In genomic region chr5:58239731-58240130, GRCh38 we compare ENCODE assay signal across 26 cellular contexts.
DNase-seq lines count a peak whose midpoint lies in the region; ATAC-seq and TF ChIP-seq lines count a peak whose summit lies in the region.
"Had no signal": no experiment of that assay in that cellular context is flagged by ENCODE, and none has a peak within 500 bp of the region (broad histone marks: within the 10 kb centered on the region; RNA-seq: fewer than 3 reads in every experiment).

No MANE protein-coding gene starts in this region.

- no peaks in the 10 kb centered on the region for H3K9me3 ChIP-seq in SK-N-SH
- no peaks in the 10 kb centered on the region for H3K9me3 ChIP-seq in neuronal stem cell (replicated peaks in 1 of 2; ENCODE audit: control insufficient read depth in 2 of 2, insufficient read depth in 1 of 2, low read depth in 1 of 2, low read length in 2 of 2)
- H3K9me3 ChIP-seq: BE2C, gastrocnemius medialis had no signal

- peaks cover 0 to 9% of the 10 kb centered on the region in 2 experiments; a peak in 1 of 4 replicates for H3K4me1 ChIP-seq in SK-N-SH (ENCODE audit: control insufficient read depth in 1 of 2, insufficient read depth in 2 of 2, low read depth in 1 of 2, low read length in 1 of 2)
- H3K4me1 ChIP-seq in neuronal stem cell (ENCODE audit: control insufficient read depth in 2 of 2, insufficient read depth in 1 of 2, low read depth in 1 of 2, low read length in 2 of 2) = peaks cover 0 to 7% of the 10 kb centered on the region in 2 donors

- no peak overlapping the region for H2BK15ac ChIP-seq in neuronal stem cell (ENCODE audit: low read length)

- no peak overlapping the region for H3K4ac ChIP-seq in neuronal stem cell (ENCODE audit: low read length)

- H3F3A ChIP-seq in SK-N-SH (replicated peaks; ENCODE audit: insufficient read depth) = peaks cover 13% of the 10 kb centered on the region

- no peak for TF ChIP-seq CTCF in SK-N-SH (IDR thresholded peaks at IDR 0.05)
- TF ChIP-seq CTCF in choroid plexus epithelial cell (conservative IDR thresholded peaks at IDR 0.05; ENCODE audit: low read depth, low read length) = no peak
- no peak for TF ChIP-seq CTCF in progenitor cell of endocrine pancreas (IDR thresholded peaks at IDR 0.05; ENCODE audit: unreplicated experiment)
- TF ChIP-seq CTCF in osteocyte (IDR thresholded peaks at IDR 0.05) = no peak

- POLR2A ChIA-PET in SK-N-SH (lab: Yijun Ruan, JAX) = no interaction called here
- POLR2A ChIA-PET in activated CD4-positive, alpha-beta memory T cell treated with anti-CD3 and anti-CD28 coated beads, Interleukin-2, amount 10 ng/mL, durations not matched to agents 7 days and 5 days (lab: Charles Lee) = no interaction called here

- no peaks in the 10 kb centered on the region for H3K79me1 ChIP-seq in neuronal stem cell (ENCODE audit: low read depth, low read length)

- no peaks in the 10 kb centered on the region for H4K20me1 ChIP-seq in SK-N-SH (ENCODE audit: insufficient read depth)

- no peak for TF ChIP-seq RAD21 in SK-N-SH (IDR thresholded peaks at IDR 0.05; ENCODE audit: low read length)

- H3K4me3 ChIP-seq in SK-N-SH (ENCODE audit: low read depth in 2 of 2, low read length in 1 of 2) (no peak overlapping the region), choroid plexus epithelial cell (ENCODE audit: low read depth, low read length) (no peak overlapping the region), neuronal stem cell (ENCODE audit: low read length in 2 of 2) (no peak overlapping the region)
- H3K4me3 ChIP-seq: cardiac muscle cell, gastrocnemius medialis, hepatocyte had no signal

- no peak overlapping the region for H3K14ac ChIP-seq in neuronal stem cell (ENCODE audit: low read length)

- no peak overlapping the region for H4K8ac ChIP-seq in neuronal stem cell (ENCODE audit: low read depth, low read length)

- H3K18ac ChIP-seq in neuronal stem cell (ENCODE audit: low read length) = no peak overlapping the region

- H4K91ac ChIP-seq in neuronal stem cell (ENCODE audit: low read depth, low read length, poor library complexity) = no peak overlapping the region

- no peak overlapping the region for H3K9ac ChIP-seq in SK-N-SH
- no peak overlapping the region for H3K9ac ChIP-seq in neuronal stem cell (ENCODE audit: low read depth, low read length, poor library complexity)

- H3K9me2 ChIP-seq in SK-N-SH = no peaks in the 10 kb centered on the region

- H3K27ac Mint-ChIP-seq in progenitor cell of endocrine pancreas = peak overlapping the region; percentile 33
- no peak overlapping the region for H3K27ac Mint-ChIP-seq in activated CD4-positive, alpha-beta memory T cell treated with anti-CD3 and anti-CD28 coated beads, Interleukin-2, amount 10 ng/mL, durations not matched to agents 7 days and 5 days
- H3K27ac Mint-ChIP-seq in osteocyte (ENCODE audit: unreplicated experiment) = no peak overlapping the region
- H3K27ac Mint-ChIP-seq: activated B cell treated with CpG ODN at 0.5 μM for 24 hours; activated naive CD4-positive, alpha-beta T cell treated with anti-CD3 and anti-CD28 coated beads, Interleukin-2, amount 10 ng/mL, durations not matched to agents 7 days and 5 days; activated T-helper 1 cell treated with anti-CD3 and anti-CD28 coated beads, Interleukin-12 subunit alpha, Interleukin-12 subunit beta, Interleukin-2, Interleukin-4 antibody, amounts not matched to agents 30 ng/mL and 10 ng/mL and 1 ng/mL, durations not matched to agents 14 hours and 24 hours and 36 hours; endodermal cell; IgD-negative memory B cell; naive thymus-derived CD8-positive, alpha-beta T cell; stimulated activated naive CD8-positive, alpha-beta T cell treated with anti-CD3 and anti-CD28 coated beads, Interleukin-15, amount 100 ng/mL, for 72 hours had no signal

- H3K27ac ChIP-seq in SK-N-SH (ENCODE audit: low read depth in 2 of 2, low read length in 1 of 2) (peak overlapping the region in 1 of 2 experiments; percentile 52; a peak in 3 of 4 replicates), neuronal stem cell (replicated peaks; ENCODE audit: low read length) (no peak overlapping the region)
- H3K27ac ChIP-seq: cardiac muscle cell, hepatocyte had no signal

- CTCF ChIA-PET in SK-N-SH (lab: Yijun Ruan, JAX) = no interaction called here
- CTCF ChIA-PET in activated CD4-positive, alpha-beta memory T cell treated with anti-CD3 and anti-CD28 coated beads, Interleukin-2, amount 10 ng/mL, durations not matched to agents 7 days and 5 days (lab: Charles Lee) = no interaction called here

- no peaks in the 10 kb centered on the region for H3K79me2 ChIP-seq in SK-N-SH (ENCODE audit: insufficient read depth)
- H3K79me2 ChIP-seq: hepatocyte had no signal

- H3K27me3 ChIP-seq in SK-N-SH (ENCODE audit: insufficient read depth) (no peaks in the 10 kb centered on the region), neuronal stem cell (ENCODE audit: control insufficient read depth in 3 of 3, insufficient read depth in 3 of 3, low read depth in 1 of 3, low read length in 3 of 3) (no peaks in the 10 kb centered on the region)
- H3K27me3 ChIP-seq: BE2C, cardiac muscle cell, gastrocnemius medialis, hepatocyte had no signal

- WGBS in SK-N-SH (ENCODE audit: low lambda C conversion rate) = 91% methylated on average over 3 of the region's 3 CpGs
- no CpG with 5 or more reads among the region's 3 CpGs for WGBS in neuronal stem cell (ENCODE audit: extremely low coverage in 2 of 2, insufficient read length in 2 of 2, insufficient replicate concordance in 1 of 2), 2 donors

- H3K4me1 Mint-ChIP-seq in progenitor cell of endocrine pancreas (ENCODE audit: low read depth) (peaks cover 22% of the 10 kb centered on the region), osteocyte (ENCODE audit: unreplicated experiment) (peaks cover 15% of the 10 kb centered on the region)
- H3K4me1 Mint-ChIP-seq in activated CD4-positive, alpha-beta memory T cell treated with anti-CD3 and anti-CD28 coated beads, Interleukin-2, amount 10 ng/mL, durations not matched to agents 7 days and 5 days = no peaks in the 10 kb centered on the region
- H3K4me1 Mint-ChIP-seq: activated naive CD4-positive, alpha-beta T cell treated with anti-CD3 and anti-CD28 coated beads, Interleukin-2, amount 10 ng/mL, durations not matched to agents 7 days and 5 days; IgD-negative memory B cell; stimulated activated naive CD8-positive, alpha-beta T cell treated with anti-CD3 and anti-CD28 coated beads, Interleukin-15, amount 100 ng/mL, for 72 hours had no signal

- no peak overlapping the region for H2AK5ac ChIP-seq in neuronal stem cell (ENCODE audit: low read depth, low read length)

- no peak overlapping the region for H2BK120ac ChIP-seq in neuronal stem cell (ENCODE audit: low read depth, low read length)

- no peak overlapping the region for H2AFZ ChIP-seq in SK-N-SH (ENCODE audit: low read depth)
- H2AFZ ChIP-seq in neuronal stem cell (ENCODE audit: low read length) = no peak overlapping the region
- H2AFZ ChIP-seq: hepatocyte had no signal

- H3K36me3 ChIP-seq in SK-N-SH (replicated peaks in 1 of 2; ENCODE audit: control insufficient read depth in 1 of 2, insufficient read depth in 2 of 2, low read length in 1 of 2) = no peaks in the 10 kb centered on the region
- H3K36me3 ChIP-seq in neuronal stem cell (replicated peaks in 1 of 2; ENCODE audit: control insufficient read depth in 2 of 2, insufficient read depth in 2 of 2, low read length in 2 of 2) = no peaks in the 10 kb centered on the region
- H3K36me3 ChIP-seq: BE2C, cardiac muscle cell, gastrocnemius medialis had no signal

- no peaks in the 10 kb centered on the region for H3K36me3 Mint-ChIP-seq in progenitor cell of endocrine pancreas (ENCODE audit: insufficient read depth)
- H3K36me3 Mint-ChIP-seq in activated CD4-positive, alpha-beta memory T cell treated with anti-CD3 and anti-CD28 coated beads, Interleukin-2, amount 10 ng/mL, durations not matched to agents 7 days and 5 days (ENCODE audit: low read depth) = no peaks in the 10 kb centered on the region
- no peaks in the 10 kb centered on the region for H3K36me3 Mint-ChIP-seq in osteocyte (ENCODE audit: unreplicated experiment)
- H3K36me3 Mint-ChIP-seq: activated naive CD4-positive, alpha-beta T cell treated with anti-CD3 and anti-CD28 coated beads, Interleukin-2, amount 10 ng/mL, durations not matched to agents 7 days and 5 days; IgD-negative memory B cell; naive thymus-derived CD8-positive, alpha-beta T cell had no signal

- H2BK5ac ChIP-seq in neuronal stem cell (ENCODE audit: low read length) = no peak overlapping the region

- ATAC-seq in SK-N-SH treated with all-trans-retinoic acid at 6 μM for 48 hours = no peak
- ATAC-seq: gastrocnemius medialis; naive thymus-derived CD8-positive, alpha-beta T cell; stimulated activated naive CD8-positive, alpha-beta T cell treated with anti-CD3 and anti-CD28 coated beads, Interleukin-15, amount 100 ng/mL, for 72 hours had no signal

- no peak overlapping the region for H3K23ac ChIP-seq in neuronal stem cell (ENCODE audit: low read depth, low read length, poor library complexity)

- H3K27me3 Mint-ChIP-seq in progenitor cell of endocrine pancreas (no peaks in the 10 kb centered on the region), osteocyte (ENCODE audit: unreplicated experiment) (no peaks in the 10 kb centered on the region)
- no peaks in the 10 kb centered on the region for H3K27me3 Mint-ChIP-seq in activated CD4-positive, alpha-beta memory T cell treated with anti-CD3 and anti-CD28 coated beads, Interleukin-2, amount 10 ng/mL, durations not matched to agents 7 days and 5 days
- H3K27me3 Mint-ChIP-seq: activated B cell treated with CpG ODN at 0.5 μM for 24 hours; activated naive CD4-positive, alpha-beta T cell treated with anti-CD3 and anti-CD28 coated beads, Interleukin-2, amount 10 ng/mL, durations not matched to agents 7 days and 5 days; IgD-negative memory B cell had no signal

- H3K9me3 Mint-ChIP-seq in progenitor cell of endocrine pancreas (ENCODE audit: low read depth) (peaks cover 3% of the 10 kb centered on the region), osteocyte (ENCODE audit: unreplicated experiment) (no peaks in the 10 kb centered on the region)
- no peaks in the 10 kb centered on the region for H3K9me3 Mint-ChIP-seq in activated CD4-positive, alpha-beta memory T cell treated with anti-CD3 and anti-CD28 coated beads, Interleukin-2, amount 10 ng/mL, durations not matched to agents 7 days and 5 days
- H3K9me3 Mint-ChIP-seq: activated B cell treated with CpG ODN at 0.5 μM for 24 hours; activated naive CD4-positive, alpha-beta T cell treated with anti-CD3 and anti-CD28 coated beads, Interleukin-2, amount 10 ng/mL, durations not matched to agents 7 days and 5 days; activated T-helper 1 cell treated with anti-CD3 and anti-CD28 coated beads, Interleukin-12 subunit alpha, Interleukin-12 subunit beta, Interleukin-2, Interleukin-4 antibody, amounts not matched to agents 30 ng/mL and 10 ng/mL and 1 ng/mL, durations not matched to agents 14 hours and 24 hours and 36 hours; endodermal cell; naive thymus-derived CD8-positive, alpha-beta T cell; stimulated activated naive CD8-positive, alpha-beta T cell treated with anti-CD3 and anti-CD28 coated beads, Interleukin-15, amount 100 ng/mL, for 72 hours had no signal

- TF ChIP-seq EP300 in SK-N-SH (IDR thresholded peaks at IDR 0.05; ENCODE audit: borderline replicate concordance in 1 of 2, low read depth in 1 of 2, low read length in 1 of 2) = no peak

- H3K4me3 Mint-ChIP-seq in progenitor cell of endocrine pancreas (ENCODE audit: low read depth) (no peak overlapping the region), osteocyte (ENCODE audit: unreplicated experiment) (no peak overlapping the region)
- no peak overlapping the region for H3K4me3 Mint-ChIP-seq in activated CD4-positive, alpha-beta memory T cell treated with anti-CD3 and anti-CD28 coated beads, Interleukin-2, amount 10 ng/mL, durations not matched to agents 7 days and 5 days
- H3K4me3 Mint-ChIP-seq: activated B cell treated with CpG ODN at 0.5 μM for 24 hours; activated naive CD4-positive, alpha-beta T cell treated with anti-CD3 and anti-CD28 coated beads, Interleukin-2, amount 10 ng/mL, durations not matched to agents 7 days and 5 days; activated T-helper 1 cell treated with anti-CD3 and anti-CD28 coated beads, Interleukin-12 subunit alpha, Interleukin-12 subunit beta, Interleukin-2, Interleukin-4 antibody, amounts not matched to agents 30 ng/mL and 10 ng/mL and 1 ng/mL, durations not matched to agents 14 hours and 24 hours and 36 hours; endodermal cell; IgD-negative memory B cell; naive thymus-derived CD8-positive, alpha-beta T cell; stimulated activated naive CD8-positive, alpha-beta T cell treated with anti-CD3 and anti-CD28 coated beads, Interleukin-15, amount 100 ng/mL, for 72 hours had no signal

- H3K4me2 ChIP-seq in SK-N-SH = no peak overlapping the region; the same call in 1 of the 2 replicates
- no peak overlapping the region for H3K4me2 ChIP-seq in neuronal stem cell (ENCODE audit: insufficient read depth, low read length, poor library complexity, severe bottlenecking)
- H3K4me2 ChIP-seq: hepatocyte had no signal

- no peak overlapping the region for H2BK12ac ChIP-seq in neuronal stem cell (ENCODE audit: low read length)

- DNase-seq in SK-N-SH = no peak
- peak; percentile 39 for DNase-seq in NCI-H82 treated with DMSO at 0.1 percent for 48 hours (lab: John Stamatoyannopoulos, UW; ENCODE audit: unreplicated experiment)
- DNase-seq in choroid plexus epithelial cell (ENCODE audit: low read depth) = peak; percentile 19
- DNase-seq in progenitor cell of endocrine pancreas (ENCODE audit: low spot score, unreplicated experiment) = no peak
- no peak for DNase-seq in activated CD4-positive, alpha-beta memory T cell treated with anti-CD3 and anti-CD28 coated beads, Interleukin-2, amount 10 ng/mL, durations not matched to agents 7 days and 5 days
- DNase-seq in osteocyte (ENCODE audit: extremely low spot score, unreplicated experiment) = no peak
- DNase-seq in neuronal stem cell (ENCODE audit: low spot score) = no peak
- DNase-seq: activated B cell treated with CpG ODN at 0.5 μM for 24 hours; activated naive CD4-positive, alpha-beta T cell treated with anti-CD3 and anti-CD28 coated beads, Interleukin-2, amount 10 ng/mL, durations not matched to agents 7 days and 5 days; BE2C; cortex of kidney; endodermal cell; gastrocnemius medialis; naive thymus-derived CD8-positive, alpha-beta T cell; NCI-H1105; NCI-H187 treated with DMSO at 0.1 percent for 48 hours; NCI-H526; retina; small intestine; stimulated activated naive CD8-positive, alpha-beta T cell treated with anti-CD3 and anti-CD28 coated beads, Interleukin-15, amount 100 ng/mL, for 72 hours; T1000 had no signal

Comparison
In these comparisons a context has a peak if more than half of its experiments do, and no peak if none do; other contexts are left out.
1. DNase-seq: peak in NCI-H82 treated with DMSO at 0.1 percent for 48 hours (single experiment) and choroid plexus epithelial cell (single experiment); none in SK-N-SH (single experiment), progenitor cell of endocrine pancreas (single experiment), activated CD4-positive, alpha-beta memory T cell treated with anti-CD3 and anti-CD28 coated beads, Interleukin-2, amount 10 ng/mL, durations not matched to agents 7 days and 5 days (single experiment), osteocyte (single experiment) and neuronal stem cell (single experiment).